In the genomic region with DNA sequence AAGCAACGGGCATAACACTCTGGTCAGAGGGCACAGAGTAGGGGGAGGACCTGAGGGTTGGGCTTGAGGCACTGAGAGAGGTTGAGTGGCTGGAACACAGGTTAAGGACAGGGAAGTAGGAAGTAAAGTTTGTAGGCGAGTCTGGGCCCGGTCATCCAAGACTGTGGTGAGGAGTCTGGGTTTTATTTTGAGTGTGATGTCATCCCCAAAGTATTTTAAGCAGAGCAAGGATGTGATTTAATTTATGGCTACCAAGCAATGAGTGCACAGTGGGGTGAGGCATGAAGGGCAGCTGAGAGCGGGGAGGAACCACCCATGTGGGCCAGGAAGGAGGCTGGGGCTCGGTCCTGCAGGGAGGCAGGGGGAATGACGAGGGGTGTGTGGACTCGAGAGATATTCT, we compare ENCODE assay signal across 11 cellular contexts. TPM values are rescaled to one million over a fixed set of nuclear protein-coding genes. Genes with fewer than 3 reads are reported as not detected.
DNase-seq lines count a peak whose midpoint lies in the region; ATAC-seq and TF ChIP-seq lines count a peak whose summit lies in the region.
"Had no signal": no experiment of that assay in that cellular context is flagged by ENCODE, and none has a peak within 500 bp of the region (broad histone marks: within the 10 kb centered on the region; RNA-seq: fewer than 3 reads in every experiment).

No MANE protein-coding gene starts in this region.

- no peak for TF ChIP-seq CTCF in HEK293 (tag by site-specific recombination; IDR thresholded peaks at IDR 0.05)

- peak; percentile 75 to 78 for DNase-seq in SJSA1 (ENCODE audit: low read depth in 1 of 2, low spot score in 2 of 2)
- peak; percentile 89 for DNase-seq in glomerular visceral epithelial cell (ENCODE audit: extremely low spot score)
- peak; percentile 52 for DNase-seq in ureter (ENCODE audit: low spot score)
- no peak for DNase-seq in pons (ENCODE audit: low spot score)
- no peak for DNase-seq in effector CD8-positive, alpha-beta T cell (lab: John Stamatoyannopoulos, UW)
- DNase-seq: activated T-cell treated with anti-CD3 and anti-CD28 coated beads, Interleukin-2, amount 50 U/mL, for 1 hour; left ventricle myocardium superior had no signal

- CTCF ChIA-PET in HEK293 (lab: Yijun Ruan, JAX), result no interaction called here

- no peak overlapping the region for H3K4me3 ChIP-seq in HEK293 (ENCODE audit: low read depth, low read length)
- no peak overlapping the region for H3K4me3 ChIP-seq in SJSA1
- H3K4me3 ChIP-seq: prostate gland, suprapubic skin had no signal

- H3K9me3 ChIP-seq in HEK293 (ENCODE audit: control insufficient read depth, insufficient read depth, low read depth, low read length) (no peaks in the 10 kb centered on the region), SJSA1 (replicated peaks) (no peaks in the 10 kb centered on the region)
- H3K9me3 ChIP-seq: prostate gland, suprapubic skin had no signal

- H3K36me3 ChIP-seq in HEK293 (ENCODE audit: control insufficient read depth in 2 of 2, insufficient read depth in 1 of 2, low read length in 2 of 2), result no peaks in the 10 kb centered on the region
- H3K36me3 ChIP-seq in SJSA1, result no peaks in the 10 kb centered on the region
- H3K36me3 ChIP-seq: prostate gland, suprapubic skin had no signal

- H3K4me1 ChIP-seq in HEK293 (ENCODE audit: control insufficient read depth, insufficient read depth, low read length) (no peaks in the 10 kb centered on the region), SJSA1 (replicated peaks) (peaks cover 43% of the 10 kb centered on the region)
- H3K4me1 ChIP-seq: prostate gland had no signal

- no peaks in the 10 kb centered on the region for H3K27me3 ChIP-seq in SJSA1 (replicated peaks)

- ATAC-seq in GM18511 (IDR thresholded peaks at IDR 0.05; ENCODE audit: unreplicated experiment), result no peak
- ATAC-seq: left ventricle myocardium superior had no signal

- POLR2A ChIA-PET in HEK293 (lab: Yijun Ruan, JAX), result no interaction called here

- H3K27ac ChIP-seq in HEK293 (ENCODE audit: extremely low read depth, low read depth, low read length), result no peak overlapping the region
- peak overlapping the region; percentile 53 for H3K27ac ChIP-seq in SJSA1
- H3K27ac ChIP-seq: prostate gland, suprapubic skin had no signal

TF ChIP-seq in HEK293, 187 proteins besides CTCF, POLR2A, EP300 and RAD21 (continues in another document):
- TF ChIP-seq ZBTB8A (tag by site-specific recombination; IDR thresholded peaks at IDR 0.05) (no peak), ZNF792 (tag by site-specific recombination; IDR thresholded peaks at IDR 0.05) (no peak), ZBTB1 (tag by site-specific recombination; IDR thresholded peaks at IDR 0.05) (no peak), ZIC2 (tag by site-specific recombination; IDR thresholded peaks at IDR 0.05) (peak; percentile 23; the same call in 1 of the 2 replicates), GLIS2 (tag by site-specific recombination; IDR thresholded peaks at IDR 0.05) (peak; percentile 51; the same call in 1 of the 2 replicates), KLF8 (tag by site-specific recombination; IDR thresholded peaks at IDR 0.05) (peak; percentile 45; the same call in 1 of the 2 replicates), ZNF221 (tag by site-specific recombination; IDR thresholded peaks at IDR 0.05; ENCODE audit: borderline replicate concordance) (no peak), ZNF629 (tag by site-specific recombination; IDR thresholded peaks at IDR 0.05) (peak; percentile 76)
- TF ChIP-seq, protein P1, sequence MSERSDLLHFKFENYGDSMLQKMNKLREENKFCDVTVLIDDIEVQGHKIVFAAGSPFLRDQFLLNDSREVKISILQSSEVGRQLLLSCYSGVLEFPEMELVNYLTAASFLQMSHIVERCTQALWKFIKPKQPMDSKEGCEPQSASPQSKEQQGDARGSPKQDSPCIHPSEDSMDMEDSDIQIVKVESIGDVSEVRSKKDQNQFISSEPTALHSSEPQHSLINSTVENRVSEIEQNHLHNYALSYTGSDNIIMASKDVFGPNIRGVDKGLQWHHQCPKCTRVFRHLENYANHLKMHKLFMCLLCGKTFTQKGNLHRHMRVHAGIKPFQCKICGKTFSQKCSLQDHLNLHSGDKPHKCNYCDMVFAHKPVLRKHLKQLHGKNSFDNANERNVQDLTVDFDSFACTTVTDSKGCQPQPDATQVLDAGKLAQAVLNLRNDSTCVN (tag by site-specific recombination; optimal IDR thresholded peaks at IDR 0.05), result peak; percentile 9
- TF ChIP-seq, protein P2, sequence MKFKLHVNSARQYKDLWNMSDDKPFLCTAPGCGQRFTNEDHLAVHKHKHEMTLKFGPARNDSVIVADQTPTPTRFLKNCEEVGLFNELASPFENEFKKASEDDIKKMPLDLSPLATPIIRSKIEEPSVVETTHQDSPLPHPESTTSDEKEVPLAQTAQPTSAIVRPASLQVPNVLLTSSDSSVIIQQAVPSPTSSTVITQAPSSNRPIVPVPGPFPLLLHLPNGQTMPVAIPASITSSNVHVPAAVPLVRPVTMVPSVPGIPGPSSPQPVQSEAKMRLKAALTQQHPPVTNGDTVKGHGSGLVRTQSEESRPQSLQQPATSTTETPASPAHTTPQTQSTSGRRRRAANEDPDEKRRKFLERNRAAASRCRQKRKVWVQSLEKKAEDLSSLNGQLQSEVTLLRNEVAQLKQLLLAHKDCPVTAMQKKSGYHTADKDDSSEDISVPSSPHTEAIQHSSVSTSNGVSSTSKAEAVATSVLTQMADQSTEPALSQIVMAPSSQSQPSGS (tag by site-specific recombination; IDR thresholded peaks at IDR 0.05; ENCODE audit: low read depth), result peak; percentile 62; the same call in 1 of the 2 replicates
- TF ChIP-seq, protein P3, sequence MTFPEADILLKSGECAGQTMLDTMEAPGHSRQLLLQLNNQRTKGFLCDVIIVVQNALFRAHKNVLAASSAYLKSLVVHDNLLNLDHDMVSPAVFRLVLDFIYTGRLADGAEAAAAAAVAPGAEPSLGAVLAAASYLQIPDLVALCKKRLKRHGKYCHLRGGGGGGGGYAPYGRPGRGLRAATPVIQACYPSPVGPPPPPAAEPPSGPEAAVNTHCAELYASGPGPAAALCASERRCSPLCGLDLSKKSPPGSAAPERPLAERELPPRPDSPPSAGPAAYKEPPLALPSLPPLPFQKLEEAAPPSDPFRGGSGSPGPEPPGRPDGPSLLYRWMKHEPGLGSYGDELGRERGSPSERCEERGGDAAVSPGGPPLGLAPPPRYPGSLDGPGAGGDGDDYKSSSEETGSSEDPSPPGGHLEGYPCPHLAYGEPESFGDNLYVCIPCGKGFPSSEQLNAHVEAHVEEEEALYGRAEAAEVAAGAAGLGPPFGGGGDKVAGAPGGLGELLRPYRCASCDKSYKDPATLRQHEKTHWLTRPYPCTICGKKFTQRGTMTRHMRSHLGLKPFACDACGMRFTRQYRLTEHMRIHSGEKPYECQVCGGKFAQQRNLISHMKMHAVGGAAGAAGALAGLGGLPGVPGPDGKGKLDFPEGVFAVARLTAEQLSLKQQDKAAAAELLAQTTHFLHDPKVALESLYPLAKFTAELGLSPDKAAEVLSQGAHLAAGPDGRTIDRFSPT (tag by site-specific recombination; IDR thresholded peaks at IDR 0.05), result peak; percentile 55
- TF ChIP-seq, protein P4, sequence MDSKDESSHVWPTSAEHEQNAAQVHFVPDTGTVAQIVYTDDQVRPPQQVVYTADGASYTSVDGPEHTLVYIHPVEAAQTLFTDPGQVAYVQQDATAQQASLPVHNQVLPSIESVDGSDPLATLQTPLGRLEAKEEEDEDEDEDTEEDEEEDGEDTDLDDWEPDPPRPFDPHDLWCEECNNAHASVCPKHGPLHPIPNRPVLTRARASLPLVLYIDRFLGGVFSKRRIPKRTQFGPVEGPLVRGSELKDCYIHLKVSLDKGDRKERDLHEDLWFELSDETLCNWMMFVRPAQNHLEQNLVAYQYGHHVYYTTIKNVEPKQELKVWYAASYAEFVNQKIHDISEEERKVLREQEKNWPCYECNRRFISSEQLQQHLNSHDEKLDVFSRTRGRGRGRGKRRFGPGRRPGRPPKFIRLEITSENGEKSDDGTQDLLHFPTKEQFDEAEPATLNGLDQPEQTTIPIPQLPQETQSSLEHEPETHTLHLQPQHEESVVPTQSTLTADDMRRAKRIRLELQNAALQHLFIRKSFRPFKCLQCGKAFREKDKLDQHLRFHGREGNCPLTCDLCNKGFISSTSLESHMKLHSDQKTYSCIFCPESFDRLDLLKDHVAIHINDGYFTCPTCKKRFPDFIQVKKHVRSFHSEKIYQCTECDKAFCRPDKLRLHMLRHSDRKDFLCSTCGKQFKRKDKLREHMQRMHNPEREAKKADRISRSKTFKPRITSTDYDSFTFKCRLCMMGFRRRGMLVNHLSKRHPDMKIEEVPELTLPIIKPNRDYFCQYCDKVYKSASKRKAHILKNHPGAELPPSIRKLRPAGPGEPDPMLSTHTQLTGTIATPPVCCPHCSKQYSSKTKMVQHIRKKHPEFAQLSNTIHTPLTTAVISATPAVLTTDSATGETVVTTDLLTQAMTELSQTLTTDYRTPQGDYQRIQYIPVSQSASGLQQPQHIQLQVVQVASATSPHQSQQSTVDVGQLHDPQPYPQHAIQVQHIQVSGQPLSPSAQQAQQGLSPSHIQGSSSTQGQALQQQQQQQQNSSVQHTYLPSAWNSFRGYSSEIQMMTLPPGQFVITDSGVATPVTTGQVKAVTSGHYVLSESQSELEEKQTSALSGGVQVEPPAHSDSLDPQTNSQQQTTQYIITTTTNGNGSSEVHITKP (tag by site-specific recombination; IDR thresholded peaks at IDR 0.05), result peak; percentile 12; the same call in 1 of the 2 replicates
- TF ChIP-seq, protein P5, sequence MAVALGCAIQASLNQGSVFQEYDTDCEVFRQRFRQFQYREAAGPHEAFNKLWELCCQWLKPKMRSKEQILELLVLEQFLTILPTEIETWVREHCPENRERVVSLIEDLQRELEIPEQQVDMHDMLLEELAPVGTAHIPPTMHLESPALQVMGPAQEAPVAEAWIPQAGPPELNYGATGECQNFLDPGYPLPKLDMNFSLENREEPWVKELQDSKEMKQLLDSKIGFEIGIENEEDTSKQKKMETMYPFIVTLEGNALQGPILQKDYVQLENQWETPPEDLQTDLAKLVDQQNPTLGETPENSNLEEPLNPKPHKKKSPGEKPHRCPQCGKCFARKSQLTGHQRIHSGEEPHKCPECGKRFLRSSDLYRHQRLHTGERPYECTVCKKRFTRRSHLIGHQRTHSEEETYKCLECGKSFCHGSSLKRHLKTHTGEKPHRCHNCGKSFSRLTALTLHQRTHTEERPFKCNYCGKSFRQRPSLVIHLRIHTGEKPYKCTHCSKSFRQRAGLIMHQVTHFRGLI (tag by site-specific recombination; IDR thresholded peaks at IDR 0.05), result no peak
- TF ChIP-seq, protein P6, sequence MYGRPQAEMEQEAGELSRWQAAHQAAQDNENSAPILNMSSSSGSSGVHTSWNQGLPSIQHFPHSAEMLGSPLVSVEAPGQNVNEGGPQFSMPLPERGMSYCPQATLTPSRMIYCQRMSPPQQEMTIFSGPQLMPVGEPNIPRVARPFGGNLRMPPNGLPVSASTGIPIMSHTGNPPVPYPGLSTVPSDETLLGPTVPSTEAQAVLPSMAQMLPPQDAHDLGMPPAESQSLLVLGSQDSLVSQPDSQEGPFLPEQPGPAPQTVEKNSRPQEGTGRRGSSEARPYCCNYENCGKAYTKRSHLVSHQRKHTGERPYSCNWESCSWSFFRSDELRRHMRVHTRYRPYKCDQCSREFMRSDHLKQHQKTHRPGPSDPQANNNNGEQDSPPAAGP (tag by site-specific recombination; IDR thresholded peaks at IDR 0.05), result peak; percentile 64; the same call in 1 of the 2 replicates

RNA-seq across cellular contexts. Expression of a gene that starts 11.2 kb away (rescaled TPM):
- total RNA-seq in SJSA1 (2014; rRNA removed; shearing (Covaris generic)), result not detected in 2 replicates
- total RNA-seq in ureter, result 41.9 TPM
- total RNA-seq: left ventricle myocardium superior had no signal

Comparison
In these comparisons a context has a peak if more than half of its experiments do, and no peak if none do; other contexts are left out.
1. DNase-seq: peak in SJSA1 (2 of 2), glomerular visceral epithelial cell (single experiment) and ureter (single experiment); none in pons (single experiment) and effector CD8-positive, alpha-beta T cell (single experiment).
2. RNA of a gene that starts 11.2 kb away (total RNA-seq): 41.9 TPM in ureter (single experiment); not detected in SJSA1; every median in the first group is over 10 times any median in the second.